Comparison of ENCODE assay signal across 8 cellular contexts in genomic region chr9:19998823-19999455, GRCh38.
A peak's percentile ranks its signal among the peaks of the same experiment; 100 is the strongest.
DNase-seq lines count a peak whose midpoint lies in the region; ATAC-seq and TF ChIP-seq lines count a peak whose summit lies in the region.

No MANE protein-coding gene starts in this region.

- TF ChIP-seq CTCF in GM10266 (IDR thresholded peaks at IDR 0.05; ENCODE audit: control insufficient read depth, insufficient read depth, low read depth, missing control alignments), result no peak
- TF ChIP-seq CTCF in OCI-LY7 (conservative IDR thresholded peaks at IDR 0.05; ENCODE audit: low read length), result no peak
- TF ChIP-seq CTCF in foreskin fibroblast (IDR thresholded peaks at IDR 0.05; ENCODE audit: low read depth, low read length), result no peak
- no peak for TF ChIP-seq CTCF in psoas muscle (IDR thresholded peaks at IDR 0.05)

- no peak overlapping the region for H3K4me3 ChIP-seq in OCI-LY7 (ENCODE audit: low read depth, low read length, poor library complexity, severe bottlenecking)
- H3K4me3 ChIP-seq in foreskin fibroblast (ENCODE audit: low read depth in 1 of 2, low read length in 2 of 2), result no peak overlapping the region
- no peak overlapping the region for H3K4me3 ChIP-seq in psoas muscle

- POLR2A ChIA-PET in OCI-LY7 (lab: Charles Lee), result interaction anchor here (0.6 to 1.6 kb wide), 4 partner anchors 17 to 91 kb away, joined by 3 to 4 read pairs (median 3); no protein-coding TSS in a partner anchor

- H3K4me2 ChIP-seq in OCI-LY7 (ENCODE audit: low read length), result no peak overlapping the region

- no peaks in the 10 kb centered on the region for H3K79me2 ChIP-seq in OCI-LY7 (ENCODE audit: insufficient read depth, low read depth, low read length)

- peak overlapping the region; percentile 94; the same call in 1 of the 2 replicates for H2AFZ ChIP-seq in OCI-LY7 (ENCODE audit: low read length)

- H3K27ac ChIP-seq in OCI-LY7 (ENCODE audit: low read depth, low read length, poor library complexity, severe bottlenecking) (no peak overlapping the region), psoas muscle (no peak overlapping the region)

- no peaks in the 10 kb centered on the region for H3K36me3 ChIP-seq in OCI-LY7 (ENCODE audit: insufficient read depth, low read length)
- H3K36me3 ChIP-seq in psoas muscle (ENCODE audit: insufficient read depth in 1 of 2, low read depth in 1 of 2), result no peaks in the 10 kb centered on the region

- H3K9me3 ChIP-seq in OCI-LY7 (ENCODE audit: low read length), result peaks cover 9% of the 10 kb centered on the region; the same call in 1 of the 2 replicates
- no peaks in the 10 kb centered on the region for H3K9me3 ChIP-seq in psoas muscle

- H3K9me2 ChIP-seq in OCI-LY7 (ENCODE audit: insufficient read depth, low read length), result no peaks in the 10 kb centered on the region

- ATAC-seq in GM21447 (IDR thresholded peaks at IDR 0.05; ENCODE audit: unreplicated experiment), result peak; percentile 44
- ATAC-seq in psoas muscle, result no peak
- ATAC-seq in GM18517 (IDR thresholded peaks at IDR 0.05; ENCODE audit: unreplicated experiment), result no peak

- H3K4me1 ChIP-seq in OCI-LY7 (ENCODE audit: insufficient read depth, low read length, poor library complexity, severe bottlenecking) (no peaks in the 10 kb centered on the region), psoas muscle (no peaks in the 10 kb centered on the region)

- no peaks in the 10 kb centered on the region for H3K27me3 ChIP-seq in psoas muscle (ENCODE audit: insufficient read depth in 3 of 3, low read length in 2 of 3)

- H4K20me1 ChIP-seq in OCI-LY7 (ENCODE audit: insufficient read depth, low read length), result no peaks in the 10 kb centered on the region

- BruUV-seq in OCI-LY7 (replicated peaks; lab: Mats Ljungman, UMichigan), result no TSS peak

- intact Hi-C loops in OCI-LY7 (cut with micrococcal nuclease; ENCODE audit: unreplicated experiment), result no loop called here
- intact Hi-C loops in psoas muscle (cut with DNase I), result no loop called here

- DNase-seq in GM10266 (ENCODE audit: extremely low spot score) (peak; percentile 23), OCI-LY7 (ENCODE audit: low spot score) (no peak), foreskin fibroblast (peak; percentile 50 to 63), LoVo (ENCODE audit: low spot score) (no peak), foreskin melanocyte (no peak), psoas muscle (no peak)

- CTCF ChIA-PET in OCI-LY7 (lab: Charles Lee; ENCODE audit: unreplicated experiment), result interaction anchor here (0.5 kb wide), 1 partner anchor 523 kb away, joined by 3 read pairs; no protein-coding TSS in a partner anchor

- 30 to 66% (median 39%) methylated on average over 3 of the region's 3 CpGs for WGBS in psoas muscle, 3 donors

Comparison
In these comparisons a context has a peak if more than half of its experiments do, and no peak if none do; other contexts are left out.
1. DNase-seq: peak in GM10266 (single experiment) and foreskin fibroblast (2 of 2); none in OCI-LY7 (single experiment), LoVo (single experiment), foreskin melanocyte (single experiment) and psoas muscle (0 of 2).